Comparison of ENCODE assay signal across 9 cellular contexts in genomic region chr2:30233142-30233961, GRCh38. TPM values are rescaled to one million over a fixed set of nuclear protein-coding genes. Genes with fewer than 3 reads are reported as not detected.
DNase-seq lines count a peak whose midpoint lies in the region; ATAC-seq, FAIRE-seq and TF ChIP-seq lines count a peak whose summit lies in the region.
"Had no signal": no experiment of that assay in that cellular context is flagged by ENCODE, and none has a peak within 500 bp of the region (broad histone marks: within the 10 kb centered on the region; RNA-seq: fewer than 3 reads in every experiment).

No MANE protein-coding gene starts in this region.

- WGBS in pancreas, 2 donors, result 66 to 67% methylated on average over 5 of the region's 5 CpGs

- no peaks in the 10 kb centered on the region for H3K36me3 ChIP-seq in pancreas

- H3K27ac Mint-ChIP-seq in endothelial cell (ENCODE audit: unreplicated experiment), result peak overlapping the region; percentile 92

- DNase-seq in Caki2 (ENCODE audit: low read depth), result peak; percentile 14
- peak; percentile 29 for DNase-seq in NCI-H82 treated with DMSO at 0.1 percent for 48 hours (lab: John Stamatoyannopoulos, UW; ENCODE audit: unreplicated experiment)
- DNase-seq in endothelial cell (ENCODE audit: low spot score), result no peak
- DNase-seq in pancreas, result no peak
- DNase-seq in NCI-H748 treated with DMSO at 0.1 percent for 48 hours (lab: John Stamatoyannopoulos, UW), result no peak
- DNase-seq in NCI-H1048 (lab: John Stamatoyannopoulos, UW), result no peak
- DNase-seq: activated CD4-positive, CD25-positive, alpha-beta regulatory T cell treated with anti-CD3 and anti-CD28 coated beads, Interleukin-2, amount 50 U/mL, for 72 hours had no signal

- intact Hi-C loops in pancreas (cut with DNase I), result no loop called here

- H3K4me1 Mint-ChIP-seq in endothelial cell (ENCODE audit: unreplicated experiment), result peaks cover 47% of the 10 kb centered on the region

- TF ChIP-seq CTCF in endothelial cell (IDR thresholded peaks at IDR 0.05; ENCODE audit: unreplicated experiment), result no peak
- TF ChIP-seq CTCF in pancreas (IDR thresholded peaks at IDR 0.05), result no peak

- no peak for FAIRE-seq in pancreas (lab: Jason Lieb, UNC)

- in situ Hi-C loops in Caki2 (cut with HindIII; ENCODE audit: low pct_unique_long_range_greater_than_20kb, low sequenced_read_pairs), result loop anchor here (10.0 kb wide), 1 partner anchor 131 kb away; no protein-coding TSS in a partner anchor

- H3K27me3 Mint-ChIP-seq in endothelial cell (ENCODE audit: unreplicated experiment), result peaks cover 10% of the 10 kb centered on the region

- H3K36me3 Mint-ChIP-seq in endothelial cell (ENCODE audit: low read depth, unreplicated experiment), result peaks cover 24% of the 10 kb centered on the region

- H3K27me3 ChIP-seq in pancreas, result no peaks in the 10 kb centered on the region

- no peaks in the 10 kb centered on the region for H3K9me3 ChIP-seq in pancreas

- H3K4me3 Mint-ChIP-seq in endothelial cell (ENCODE audit: unreplicated experiment), result peak overlapping the region; percentile 96

- H3K4me3 ChIP-seq in pancreas, result peak overlapping the region in 3 of 4 donors; percentile 38 to 72 (median 68)

- ATAC-seq in pancreas (no peak), HG03565 (IDR thresholded peaks at IDR 0.05; ENCODE audit: unreplicated experiment) (no peak), GM18517 (IDR thresholded peaks at IDR 0.05; ENCODE audit: unreplicated experiment) (no peak)

- H3K27ac ChIP-seq in pancreas, result peak overlapping the region in 1 of 4 donors; percentile 71

- no peaks in the 10 kb centered on the region for H3K9me3 Mint-ChIP-seq in endothelial cell (ENCODE audit: unreplicated experiment)

- H3K4me1 ChIP-seq in pancreas, result peaks cover 0 to 4% (median 0%) of the 10 kb centered on the region in 3 donors

RNA-seq across cellular contexts. Expression of gene LBH, which starts 2.0 kb away (rescaled TPM):
- 99.1 and 128 TPM in 2 replicates for total RNA-seq in Caki2 (2014; rRNA removed; shearing (Covaris generic); ENCODE audit: low replicate concordance)
- total RNA-seq in endothelial cell (ENCODE audit: unreplicated experiment) (137 TPM), pancreas (10 to 100 TPM in 2 of 6 donors, 1 to 10 TPM in 4; 5.1 to 26.9 (median 7.4) TPM)
- polyA plus RNA-seq in pancreas, result 10 to 100 TPM in 1 of 2 donors, 1 to 10 TPM in 1; 4.1 to 12.1 TPM

Comparison
In these comparisons a context has a peak if more than half of its experiments do, and no peak if none do; other contexts are left out.
1. DNase-seq: peak in Caki2 (single experiment) and NCI-H82 treated with DMSO at 0.1 percent for 48 hours (single experiment); none in endothelial cell (single experiment), pancreas (0 of 6), NCI-H748 treated with DMSO at 0.1 percent for 48 hours (single experiment) and NCI-H1048 (single experiment).